Comparison of ENCODE assay signal across 8 cellular contexts in genomic region chr4:76212851-76213414, GRCh38. TPM values are rescaled to one million over a fixed set of nuclear protein-coding genes. Genes with fewer than 3 reads are reported as not detected.
DNase-seq lines count a peak whose midpoint lies in the region; ATAC-seq and TF ChIP-seq lines count a peak whose summit lies in the region.

No MANE protein-coding gene starts in this region.

- CTCF ChIA-PET in PC-9 (lab: Charles Lee), result no interaction called here

- 0 out of 2 replicates have a peak, but pooled peaks cover 11% of the 10 kb centered on the region for H3K36me3 ChIP-seq in PC-9 (ENCODE audit: low read depth)
- H3K36me3 ChIP-seq in gastrocnemius medialis, result no peaks in the 10 kb centered on the region

- TF ChIP-seq CTCF in PC-9 (conservative IDR thresholded peaks at IDR 0.05), result no peak
- TF ChIP-seq CTCF in gastrocnemius medialis (IDR thresholded peaks at IDR 0.05 in 4 of 5, conservative IDR thresholded peaks at IDR 0.05 in 1 of 5), result no peak

- no peaks in the 10 kb centered on the region for H3K9me3 Mint-ChIP-seq in activated naive CD8-positive, alpha-beta T cell treated with anti-CD3 and anti-CD28 coated beads, Interleukin-2, amount 10 ng/mL, durations not matched to agents 7 days and 5 days

- no peaks in the 10 kb centered on the region for H3K9me2 ChIP-seq in PC-9 (ENCODE audit: insufficient read depth)

- H4K20me1 ChIP-seq in PC-9 (ENCODE audit: insufficient read depth), result no peaks in the 10 kb centered on the region

- H3K27me3 Mint-ChIP-seq in activated naive CD8-positive, alpha-beta T cell treated with anti-CD3 and anti-CD28 coated beads, Interleukin-2, amount 10 ng/mL, durations not matched to agents 7 days and 5 days, result peaks cover 13% of the 10 kb centered on the region

- H3K27ac Mint-ChIP-seq in activated naive CD8-positive, alpha-beta T cell treated with anti-CD3 and anti-CD28 coated beads, Interleukin-2, amount 10 ng/mL, durations not matched to agents 7 days and 5 days, result peak overlapping the region; percentile 85

- DNase-seq in NCI-H1694 (lab: John Stamatoyannopoulos, UW) (peak; percentile 28), NCI-H1694 treated with DMSO at 0.1 percent for 48 hours (lab: John Stamatoyannopoulos, UW) (no peak), PC-9 (no peak), gastrocnemius medialis (no peak)
- DNase-seq in activated naive CD8-positive, alpha-beta T cell treated with anti-CD3 and anti-CD28 coated beads, Interleukin-2, amount 10 ng/mL, durations not matched to agents 7 days and 5 days, result peak; percentile 52

- no peaks in the 10 kb centered on the region for H3K9me3 ChIP-seq in PC-9 (ENCODE audit: insufficient read depth, low read depth)
- H3K9me3 ChIP-seq in gastrocnemius medialis, result no peaks in the 10 kb centered on the region

- peaks cover 21% of the 10 kb centered on the region; the same call in 1 of the 2 replicates for H3F3A ChIP-seq in PC-9 (ENCODE audit: insufficient read depth, low read depth)

- POLR2A ChIA-PET in PC-9 (lab: Charles Lee; ENCODE audit: unreplicated experiment), result no interaction called here
- POLR2A ChIA-PET in activated naive CD8-positive, alpha-beta T cell treated with anti-CD3 and anti-CD28 coated beads, Interleukin-2, amount 10 ng/mL, durations not matched to agents 7 days and 5 days (lab: Charles Lee), result interaction anchor here (0.7 to 1.1 kb wide), 4 partner anchors 8 to 1548 kb away, joined by 3 to 4 read pairs (median 3); partner anchors contain the start of gene NUP54

- peak overlapping the region; percentile 90 for H3K4me2 ChIP-seq in PC-9

- H3K4me3 ChIP-seq in PC-9, result peak overlapping the region; percentile 81
- H3K4me3 ChIP-seq in iPS-11a (ENCODE audit: low read depth, low read length), result peak overlapping the region; percentile 74
- peak overlapping the region; percentile 71 to 98 (median 86) for H3K4me3 ChIP-seq in gastrocnemius medialis

- H3K4me1 Mint-ChIP-seq in activated naive CD8-positive, alpha-beta T cell treated with anti-CD3 and anti-CD28 coated beads, Interleukin-2, amount 10 ng/mL, durations not matched to agents 7 days and 5 days, result peaks cover 34% of the 10 kb centered on the region

- H3K4me3 Mint-ChIP-seq in activated naive CD8-positive, alpha-beta T cell treated with anti-CD3 and anti-CD28 coated beads, Interleukin-2, amount 10 ng/mL, durations not matched to agents 7 days and 5 days, result peak overlapping the region; percentile 85

- H3K79me2 ChIP-seq in PC-9 (ENCODE audit: low read depth), result peaks cover 50% of the 10 kb centered on the region

- no TSS peak for BruUV-seq in PC-9 (replicated peaks; lab: Mats Ljungman, UMichigan)

- no peak for TF ChIP-seq POLR2A in gastrocnemius medialis (IDR thresholded peaks at IDR 0.05)

- in situ Hi-C loops in gastrocnemius medialis (cut with MboI; ENCODE audit: low sequenced_read_pairs in 4 of 4), result no loop called here

- intact Hi-C loops in PC-9 (cut with micrococcal nuclease; ENCODE audit: unreplicated experiment), result loop anchor here (1.0 to 2.0 kb wide), 2 partner anchors 38 to 94 kb away; partner anchors contain the start of genes FAM47E and STBD1
- intact Hi-C loops in gastrocnemius medialis (cut with DNase I; ENCODE audit: low total_unique reads), result loop anchor here (10.0 kb wide), 2 partner anchors 488 to 862 kb away; partner anchors contain the start of genes CCNI and USO1

- peak overlapping the region; percentile 83 for H2AFZ ChIP-seq in PC-9

- peak overlapping the region; percentile 89 for H3K27ac ChIP-seq in PC-9
- H3K27ac ChIP-seq in gastrocnemius medialis, result peak overlapping the region; percentile 90 to 97 (median 96)

- H3K36me3 Mint-ChIP-seq in activated naive CD8-positive, alpha-beta T cell treated with anti-CD3 and anti-CD28 coated beads, Interleukin-2, amount 10 ng/mL, durations not matched to agents 7 days and 5 days, result no peaks in the 10 kb centered on the region

- H3K27me3 ChIP-seq in PC-9 (ENCODE audit: insufficient read depth, low read depth), result no peaks in the 10 kb centered on the region
- no peaks in the 10 kb centered on the region for H3K27me3 ChIP-seq in gastrocnemius medialis

- peaks cover 55% of the 10 kb centered on the region for H3K4me1 ChIP-seq in PC-9 (replicated peaks; ENCODE audit: insufficient read depth)
- peaks cover 82 to 83% of the 10 kb centered on the region in 2 donors for H3K4me1 ChIP-seq in gastrocnemius medialis

- ATAC-seq in activated naive CD8-positive, alpha-beta T cell treated with anti-CD3 and anti-CD28 coated beads, Interleukin-2, amount 10 ng/mL, durations not matched to agents 7 days and 5 days (ENCODE audit: low read depth), result peak; percentile 9
- ATAC-seq in gastrocnemius medialis, result peak; percentile 3 to 34
- no peak for ATAC-seq in GM18909 (IDR thresholded peaks at IDR 0.05; ENCODE audit: poor library complexity, unreplicated experiment)
- ATAC-seq in HG03571 (IDR thresholded peaks at IDR 0.05; ENCODE audit: unreplicated experiment), result no peak

RNA-seq across cellular contexts. Expression of gene SCARB2, which starts 0.7 kb away (rescaled TPM):
- 37.6 and 64.7 TPM in 2 replicates for total RNA-seq in PC-9 (2021)
- 10 to 100 TPM; 16.3 to 18.4 TPM for total RNA-seq in activated naive CD8-positive, alpha-beta T cell treated with anti-CD3 and anti-CD28 coated beads, Interleukin-2, amount 10 ng/mL, durations not matched to agents 7 days and 5 days
- 100 to 1,000 TPM in 3 of 4 donors, 10 to 100 TPM in 1; 91.3 to 292 (median 186) TPM for total RNA-seq in gastrocnemius medialis

RNA-seq across cellular contexts. Expression of gene FAM47E, which starts 38.6 kb away (rescaled TPM):
- total RNA-seq in PC-9 (2021), result 2.2 and 2.5 TPM in 2 replicates
- total RNA-seq in activated naive CD8-positive, alpha-beta T cell treated with anti-CD3 and anti-CD28 coated beads, Interleukin-2, amount 10 ng/mL, durations not matched to agents 7 days and 5 days, result under 1 TPM in 1 of 2 experiments, not detected in 1; 0.78 TPM
- total RNA-seq in gastrocnemius medialis, result 1 to 10 TPM in 3 of 4 donors, under 1 TPM in 1; 0.56 to 6.8 (median 3.8) TPM

Comparison
In these comparisons a context has a peak if more than half of its experiments do, and no peak if none do; other contexts are left out.
1. DNase-seq: peak in NCI-H1694 (single experiment) and activated naive CD8-positive, alpha-beta T cell treated with anti-CD3 and anti-CD28 coated beads, Interleukin-2, amount 10 ng/mL, durations not matched to agents 7 days and 5 days (single experiment); none in NCI-H1694 treated with DMSO at 0.1 percent for 48 hours (single experiment), PC-9 (0 of 2) and gastrocnemius medialis (0 of 2).
2. ATAC-seq: peak in activated naive CD8-positive, alpha-beta T cell treated with anti-CD3 and anti-CD28 coated beads, Interleukin-2, amount 10 ng/mL, durations not matched to agents 7 days and 5 days (single experiment) and gastrocnemius medialis (2 of 2); none in GM18909 (single experiment) and HG03571 (single experiment).
3. Peak in every context shown above with its lines, with median percentiles within 50 percentile points of each other: H3K4me3 ChIP-seq.